9 cellular contexts compared by ENCODE assay signal in genomic region chr1:118136511-118136937, GRCh38. TPM values are rescaled to one million over a fixed set of nuclear protein-coding genes. Genes with fewer than 3 reads are reported as not detected.
DNase-seq lines count a peak whose midpoint lies in the region; ATAC-seq and TF ChIP-seq lines count a peak whose summit lies in the region.
"Had no signal": no experiment of that assay in that cellular context is flagged by ENCODE, and none has a peak within 500 bp of the region (broad histone marks: within the 10 kb centered on the region; RNA-seq: fewer than 3 reads in every experiment).

No MANE protein-coding gene starts in this region.

- H2AFZ ChIP-seq in PC-3 (ENCODE audit: low read length): peak overlapping the region; percentile 43

- no peaks in the 10 kb centered on the region for H3K36me3 ChIP-seq in PC-3 (ENCODE audit: low read depth, low read length)
- H3K36me3 ChIP-seq in BE2C: no peaks in the 10 kb centered on the region
- H3K36me3 ChIP-seq: uterus had no signal

- H3K9ac ChIP-seq in PC-3 (ENCODE audit: low read length): no peak overlapping the region

- H3K9me3 ChIP-seq in PC-3 (ENCODE audit: low read length) (no peaks in the 10 kb centered on the region), BE2C (no peaks in the 10 kb centered on the region)
- H3K9me3 ChIP-seq: uterus had no signal

- H4K20me1 ChIP-seq in PC-3 (ENCODE audit: low read length): no peaks in the 10 kb centered on the region

- no peaks in the 10 kb centered on the region for H3F3A ChIP-seq in PC-3 (ENCODE audit: low read length, unreplicated experiment)

- ATAC-seq in GM18519 (IDR thresholded peaks at IDR 0.05; ENCODE audit: low FRiP score, unreplicated experiment) (peak; percentile 100), PC-3 (peak; percentile 78)

- DNase-seq in HCEC 1CT (peak; percentile 33), PC-3 (peak; percentile 67), iris pigment epithelial cell (ENCODE audit: low read depth) (peak; percentile 57), DMS114 treated with DMSO at 0.1 percent for 48 hours (lab: John Stamatoyannopoulos, UW; ENCODE audit: unreplicated experiment) (no peak), SHP77 (lab: John Stamatoyannopoulos, UW) (no peak), BE2C (no peak), NCI-H526 (lab: John Stamatoyannopoulos, UW) (no peak)

- H3K4me1 ChIP-seq in PC-3 (ENCODE audit: insufficient read depth, low read length) (peaks cover 18% of the 10 kb centered on the region), BE2C (no peaks in the 10 kb centered on the region)

- no peaks in the 10 kb centered on the region for H3K9me2 ChIP-seq in PC-3 (replicated peaks; ENCODE audit: low read length)

- H3K27ac ChIP-seq in PC-3 (ENCODE audit: low read length): no peak overlapping the region
- H3K27ac ChIP-seq: uterus had no signal

- intact Hi-C loops in PC-3 (cut with micrococcal nuclease): no loop called here

- H3K4me3 ChIP-seq in PC-3 (ENCODE audit: low read length) (no peak overlapping the region), BE2C (ENCODE audit: low read depth, low read length) (no peak overlapping the region)
- H3K4me3 ChIP-seq: uterus had no signal

- H3K79me2 ChIP-seq in PC-3 (ENCODE audit: low read length): no peaks in the 10 kb centered on the region

- H3K4me2 ChIP-seq in PC-3 (ENCODE audit: low read length): peak overlapping the region; percentile 50

- CTCF ChIA-PET in PC-3 (lab: Charles Lee): no interaction called here

- no TSS peak for BruUV-seq in PC-3 (replicated peaks; lab: Mats Ljungman, UMichigan)

- H3K27me3 ChIP-seq in PC-3 (ENCODE audit: low read length) (no peaks in the 10 kb centered on the region), BE2C (peaks cover 5% of the 10 kb centered on the region; the same call in 1 of the 2 replicates)
- H3K27me3 ChIP-seq: uterus had no signal

- TF ChIP-seq CTCF in PC-3 (conservative IDR thresholded peaks at IDR 0.05; ENCODE audit: low read depth, low read length) (no peak), BE2C (IDR thresholded peaks at IDR 0.05; ENCODE audit: low read depth, low read length) (no peak)

- POLR2A ChIA-PET in PC-3 (lab: Charles Lee; ENCODE audit: unreplicated experiment): no interaction called here

RNA-seq across cellular contexts. Expression of gene SPAG17, which starts 48.5 kb away (rescaled TPM):
- total RNA-seq in PC-3 (2014; rRNA removed): not detected in 2 replicates
- not detected for polyA plus RNA-seq in BE2C (2012; ENCODE audit: insufficient read depth, insufficient read length, low read depth)

Comparison
In these comparisons a context has a peak if more than half of its experiments do, and no peak if none do; other contexts are left out.
1. DNase-seq: peak in HCEC 1CT (single experiment), PC-3 (single experiment) and iris pigment epithelial cell (single experiment); none in DMS114 treated with DMSO at 0.1 percent for 48 hours (single experiment), SHP77 (0 of 2), BE2C (single experiment) and NCI-H526 (0 of 2).